18 cellular contexts compared by ENCODE assay signal in the genomic region with DNA sequence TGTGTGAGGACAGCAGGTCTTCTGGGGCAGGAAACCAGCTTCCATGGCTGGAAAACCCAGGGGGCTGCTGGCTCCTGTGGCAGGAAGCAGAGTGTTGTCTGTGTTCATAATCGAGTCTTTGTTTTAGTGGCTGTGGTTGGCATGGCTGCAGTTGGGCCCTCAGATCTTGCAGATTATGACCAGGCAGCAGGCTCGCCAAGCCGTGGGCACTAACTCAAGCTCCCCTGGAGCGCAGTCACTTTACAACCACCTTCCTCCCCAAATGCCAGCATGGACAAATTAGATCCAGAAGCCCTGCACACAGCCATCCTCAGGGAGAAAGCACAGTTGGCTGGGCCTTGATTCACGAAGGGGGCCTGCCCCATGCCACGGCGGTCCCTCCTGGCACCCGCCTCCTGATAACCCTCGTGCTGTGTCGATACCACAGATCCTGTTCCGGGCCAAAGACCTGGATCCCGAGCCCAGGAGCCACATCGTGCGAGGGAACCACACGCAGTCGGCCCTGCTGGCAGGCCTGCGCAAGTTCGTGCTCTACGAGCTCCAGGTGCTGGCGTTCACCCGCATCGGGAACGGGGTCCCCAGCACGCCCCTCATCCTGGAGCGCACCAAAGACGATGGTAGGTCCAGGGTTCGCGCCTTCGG.
DNase-seq lines count a peak whose midpoint lies in the region; ATAC-seq, FAIRE-seq and TF ChIP-seq lines count a peak whose summit lies in the region.
"Had no signal": no experiment of that assay in that cellular context is flagged by ENCODE, and none has a peak within 500 bp of the region (broad histone marks: within the 10 kb centered on the region; RNA-seq: fewer than 3 reads in every experiment).

No MANE protein-coding gene starts in this region.

- intact Hi-C loops in sciatic nerve (cut with DNase I): no loop called here

- H3K27me3 ChIP-seq in H7 (ENCODE audit: control insufficient read depth, insufficient read depth, low read length): no peaks in the 10 kb centered on the region
- H3K27me3 ChIP-seq: heart left ventricle had no signal

- peak; percentile 68 for DNase-seq in H7
- DNase-seq in frontal cortex (ENCODE audit: low spot score in 2 of 2): peak; percentile 34 to 40
- peak; percentile 49 for DNase-seq in sciatic nerve (ENCODE audit: low spot score)
- DNase-seq in A172 (ENCODE audit: low spot score): no peak
- no peak for DNase-seq in DMS53 treated with DMSO at 0.1 percent for 48 hours (lab: John Stamatoyannopoulos, UW; ENCODE audit: unreplicated experiment)
- DNase-seq: activated CD8-positive, alpha-beta memory T cell treated with anti-CD3 and anti-CD28 coated beads for 24 hours; esophagus squamous epithelium; GF-D8; naive thymus-derived CD8-positive, alpha-beta T cell; NCI-H187 treated with DMSO at 0.1 percent for 48 hours; SIG-M5; small intestine; stimulated activated CD4-positive, alpha-beta T cell treated with anti-CD3 and anti-CD28 coated beads, Interleukin-4, amount 100 ng/mL, for 4 hours had no signal

- FAIRE-seq in frontal cortex (lab: Jason Lieb, UNC): no peak
- FAIRE-seq: GM12878, small intestine had no signal

- no peaks in the 10 kb centered on the region for H3K36me3 ChIP-seq in H7 (replicated peaks; ENCODE audit: control insufficient read depth, insufficient read depth, low read length)
- H3K36me3 ChIP-seq: heart left ventricle, prostate gland had no signal

- no peak overlapping the region for H3K4me3 ChIP-seq in H7 (ENCODE audit: insufficient read depth, low read depth, low read length)
- H3K4me3 ChIP-seq: esophagus squamous epithelium, GM12878, heart left ventricle, prostate gland had no signal

- no peak for ATAC-seq in SK-N-SH treated with all-trans-retinoic acid at 6 μM for 48 hours
- peak; percentile 58 for ATAC-seq in sciatic nerve
- no peak for ATAC-seq in GM19324 (IDR thresholded peaks at IDR 0.05; ENCODE audit: low FRiP score, unreplicated experiment)
- ATAC-seq: GM12878; heart left ventricle; naive thymus-derived CD8-positive, alpha-beta T cell had no signal

TF ChIP-seq in SK-N-SH treated with all-trans-retinoic acid at 6 μM for 48 hours, 23 proteins besides CTCF, POLR2A, EP300 and RAD21:
- TF ChIP-seq TCF4 (CRISPR knock-in tag; IDR thresholded peaks at IDR 0.05; ENCODE audit: borderline replicate concordance) (peak; percentile 21; the same call in 1 of the 2 replicates), ZNF70 (CRISPR knock-in tag; IDR thresholded peaks at IDR 0.05) (no peak), ESRRG (CRISPR knock-in tag; IDR thresholded peaks at IDR 0.05) (no peak)

Comparison
In these comparisons a context has a peak if more than half of its experiments do, and no peak if none do; other contexts are left out.
1. DNase-seq: peak in H7 (single experiment), frontal cortex (2 of 2) and sciatic nerve (single experiment); none in A172 (single experiment) and DMS53 treated with DMSO at 0.1 percent for 48 hours (single experiment).